In genomic region chr16:4661661-4662060, GRCh38 we compare ENCODE assay signal across 14 cellular contexts. TPM values are rescaled to one million over a fixed set of nuclear protein-coding genes. Genes with fewer than 3 reads are reported as not detected.
A peak's percentile ranks its signal among the peaks of the same experiment; 100 is the strongest.
DNase-seq lines count a peak whose midpoint lies in the region; ATAC-seq and TF ChIP-seq lines count a peak whose summit lies in the region.
"Had no signal": no experiment of that assay in that cellular context is flagged by ENCODE, and none has a peak within 500 bp of the region (broad histone marks: within the 10 kb centered on the region; RNA-seq: fewer than 3 reads in every experiment).

No MANE protein-coding gene starts in this region.

- no peak overlapping the region for H3K4me3 Mint-ChIP-seq in activated CD4-positive, alpha-beta T cell treated with anti-CD3 and anti-CD28 coated beads, Interleukin-2, amount 10 ng/mL, durations not matched to agents 24 days and 14 days
- H3K4me3 Mint-ChIP-seq in chondrocyte (ENCODE audit: unreplicated experiment), result no peak overlapping the region
- no peak overlapping the region for H3K4me3 Mint-ChIP-seq in stimulated activated effector memory CD8-positive, alpha-beta T cell treated with anti-CD3 and anti-CD28 coated beads, Interleukin-12 subunit alpha, Interleukin-12 subunit beta, amount 100 ng/mL, for 72 hours

- H3K4me1 ChIP-seq in GM23248 (ENCODE audit: insufficient read depth) (no peaks in the 10 kb centered on the region), heart right ventricle (peaks cover 6 to 52% (median 24%) of the 10 kb centered on the region in 9 donors)

- H3K27me3 ChIP-seq in GM23248 (replicated peaks; ENCODE audit: insufficient read depth) (no peaks in the 10 kb centered on the region), heart right ventricle (no peaks in the 10 kb centered on the region)

- H3K4me3 ChIP-seq in GM23248 (no peak overlapping the region), heart right ventricle (no peak overlapping the region)
- H3K4me3 ChIP-seq: skin epidermis had no signal

- no peaks in the 10 kb centered on the region; the same call in 1 of the 2 replicates for H3K36me3 ChIP-seq in GM23248 (ENCODE audit: low read depth)
- H3K36me3 ChIP-seq in heart right ventricle, result peaks cover 0 to 77% (median 13%) of the 10 kb centered on the region in 9 donors

- peak overlapping the region; percentile 53 for H3K27ac Mint-ChIP-seq in activated CD4-positive, alpha-beta T cell treated with anti-CD3 and anti-CD28 coated beads, Interleukin-2, amount 10 ng/mL, durations not matched to agents 24 days and 14 days
- peak overlapping the region; percentile 12 for H3K27ac Mint-ChIP-seq in chondrocyte (ENCODE audit: unreplicated experiment)
- H3K27ac Mint-ChIP-seq in stimulated activated effector memory CD8-positive, alpha-beta T cell treated with anti-CD3 and anti-CD28 coated beads, Interleukin-12 subunit alpha, Interleukin-12 subunit beta, amount 100 ng/mL, for 72 hours, result peak overlapping the region; percentile 90

- H3K27ac ChIP-seq in GM23248 (no peak overlapping the region), heart right ventricle (no peak overlapping the region)
- H3K27ac ChIP-seq: epithelial cell of prostate had no signal

- no peaks in the 10 kb centered on the region for H4K20me1 ChIP-seq in GM23248 (ENCODE audit: insufficient read depth)

- H3K79me2 ChIP-seq in GM23248 (ENCODE audit: insufficient read depth), result peaks cover 28% of the 10 kb centered on the region

- no peak for ATAC-seq in stimulated activated effector memory CD8-positive, alpha-beta T cell treated with anti-CD3 and anti-CD28 coated beads, Interleukin-12 subunit alpha, Interleukin-12 subunit beta, amount 100 ng/mL, for 72 hours
- ATAC-seq in GM21447 (IDR thresholded peaks at IDR 0.05; ENCODE audit: unreplicated experiment) (no peak), heart right ventricle (no peak)

- in situ Hi-C loops in GM23248 (cut with MboI), result no loop called here

- H2AFZ ChIP-seq in GM23248, result no peak overlapping the region

- no peaks in the 10 kb centered on the region for H3K9me2 ChIP-seq in GM23248 (ENCODE audit: insufficient read depth)

- H3K9me3 ChIP-seq in GM23248 (ENCODE audit: low read depth) (no peaks in the 10 kb centered on the region), heart right ventricle (no peaks in the 10 kb centered on the region)

- no peaks in the 10 kb centered on the region for H3F3A ChIP-seq in GM23248 (ENCODE audit: insufficient read depth)

- H3K4me1 Mint-ChIP-seq in activated CD4-positive, alpha-beta T cell treated with anti-CD3 and anti-CD28 coated beads, Interleukin-2, amount 10 ng/mL, durations not matched to agents 24 days and 14 days, result peaks cover 47% of the 10 kb centered on the region
- H3K4me1 Mint-ChIP-seq in chondrocyte (ENCODE audit: low read depth), result peaks cover 18% of the 10 kb centered on the region
- peaks cover 45% of the 10 kb centered on the region for H3K4me1 Mint-ChIP-seq in stimulated activated effector memory CD8-positive, alpha-beta T cell treated with anti-CD3 and anti-CD28 coated beads, Interleukin-12 subunit alpha, Interleukin-12 subunit beta, amount 100 ng/mL, for 72 hours

- DNase-seq in activated CD4-positive, alpha-beta T cell treated with anti-CD3 and anti-CD28 coated beads, Interleukin-2, amount 10 ng/mL, durations not matched to agents 24 days and 14 days, result no peak
- no peak for DNase-seq in activated CD4-positive, alpha-beta T cell treated with anti-CD3 and anti-CD28 coated beads, Interleukin-2, amount 50 U/mL, for 4 hours
- DNase-seq in NCI-H2196 (lab: John Stamatoyannopoulos, UW; ENCODE audit: unreplicated experiment) (peak; percentile 90), chondrocyte (ENCODE audit: low spot score) (no peak), GM23248 (no peak), heart right ventricle (no peak)
- no peak for DNase-seq in stimulated activated effector memory CD8-positive, alpha-beta T cell treated with anti-CD3 and anti-CD28 coated beads, Interleukin-12 subunit alpha, Interleukin-12 subunit beta, amount 100 ng/mL, for 72 hours (ENCODE audit: low spot score in 2 of 2)
- DNase-seq: activated CD4-positive, alpha-beta T cell treated with anti-CD3 and anti-CD28 coated beads, Interleukin-2, amount 50 U/mL, for 1 hour; GDM1; IMR-90; NCI-H510A treated with DMSO at 0.1 percent for 48 hours had no signal

- no peak for TF ChIP-seq CTCF in chondrocyte (IDR thresholded peaks at IDR 0.05)
- no peak for TF ChIP-seq CTCF in heart right ventricle (IDR thresholded peaks at IDR 0.05)

- 78 to 91% methylated on average over 11 of the region's 11 CpGs for WGBS in GM23248 (ENCODE audit: low coverage in 1 of 2, low lambda C conversion rate in 2 of 2, missing lambda C conversion rate in 2 of 2), 2 experiments
- 75 to 78% methylated on average over 11 of the region's 11 CpGs for WGBS in heart right ventricle, 2 donors

- peaks cover 28% of the 10 kb centered on the region for H3K36me3 Mint-ChIP-seq in activated CD4-positive, alpha-beta T cell treated with anti-CD3 and anti-CD28 coated beads, Interleukin-2, amount 10 ng/mL, durations not matched to agents 24 days and 14 days (ENCODE audit: low read depth)
- H3K36me3 Mint-ChIP-seq in chondrocyte (ENCODE audit: low read depth), result peaks cover 12% of the 10 kb centered on the region
- peaks cover 81% of the 10 kb centered on the region for H3K36me3 Mint-ChIP-seq in stimulated activated effector memory CD8-positive, alpha-beta T cell treated with anti-CD3 and anti-CD28 coated beads, Interleukin-12 subunit alpha, Interleukin-12 subunit beta, amount 100 ng/mL, for 72 hours

- H3K9ac ChIP-seq in GM23248, result no peak overlapping the region

- intact Hi-C loops in activated CD4-positive, alpha-beta T cell treated with anti-CD3 and anti-CD28 coated beads, Interleukin-2, amount 10 ng/mL, durations not matched to agents 24 days and 14 days (cut with micrococcal nuclease), result loop anchor here (2.0 to 10.0 kb wide), 2 partner anchors 15 to 103 kb away; partner anchors contain the start of gene ZNF500
- intact Hi-C loops in heart right ventricle (cut with DNase I), result no loop called here

- H3K9me3 Mint-ChIP-seq in activated CD4-positive, alpha-beta T cell treated with anti-CD3 and anti-CD28 coated beads, Interleukin-2, amount 10 ng/mL, durations not matched to agents 24 days and 14 days, result no peaks in the 10 kb centered on the region
- no peaks in the 10 kb centered on the region for H3K9me3 Mint-ChIP-seq in chondrocyte (ENCODE audit: low read depth)
- H3K9me3 Mint-ChIP-seq in stimulated activated effector memory CD8-positive, alpha-beta T cell treated with anti-CD3 and anti-CD28 coated beads, Interleukin-12 subunit alpha, Interleukin-12 subunit beta, amount 100 ng/mL, for 72 hours, result no peaks in the 10 kb centered on the region

- no peaks in the 10 kb centered on the region for H3K27me3 Mint-ChIP-seq in activated CD4-positive, alpha-beta T cell treated with anti-CD3 and anti-CD28 coated beads, Interleukin-2, amount 10 ng/mL, durations not matched to agents 24 days and 14 days
- no peaks in the 10 kb centered on the region for H3K27me3 Mint-ChIP-seq in chondrocyte (ENCODE audit: low read depth)

- no peak overlapping the region for H3K4me2 ChIP-seq in GM23248 (ENCODE audit: unreplicated experiment)

RNA-seq across cellular contexts. Expression of gene NUDT16L1, which starts 31.7 kb away (rescaled TPM):
- total RNA-seq in activated CD4-positive, alpha-beta T cell treated with anti-CD3 and anti-CD28 coated beads, Interleukin-2, amount 10 ng/mL, durations not matched to agents 24 days and 14 days, result 35.4 and 36.1 TPM in 2 replicates
- total RNA-seq in chondrocyte, result 20.4 to 27.4 TPM (median 22.9 TPM) in 3 replicates
- 34.8 and 43.6 TPM in 2 replicates for total RNA-seq in GM23248 (2014; rRNA removed; shearing (Covaris generic))
- polyA plus RNA-seq in GM23248 (2016; fragmentation: Nextera tagmentation; extraction: Ambion mirVana), result 42.9 and 43.6 TPM in 2 replicates
- 10 to 100 TPM; 34.1 to 65.7 (median 49.6) TPM for total RNA-seq in heart right ventricle
- 10 to 100 TPM; 25.4 to 48.8 TPM for polyA plus RNA-seq in heart right ventricle

RNA-seq across cellular contexts. Expression of gene MGRN1, which starts 37.0 kb away (rescaled TPM):
- total RNA-seq in activated CD4-positive, alpha-beta T cell treated with anti-CD3 and anti-CD28 coated beads, Interleukin-2, amount 10 ng/mL, durations not matched to agents 24 days and 14 days, result 103 and 108 TPM in 2 replicates
- total RNA-seq in chondrocyte, result 81.9 to 88.4 TPM (median 83.4 TPM) in 3 replicates
- total RNA-seq in GM23248 (2014; rRNA removed; shearing (Covaris generic)), result 26.4 and 30.2 TPM in 2 replicates
- 13.1 and 14.0 TPM in 2 replicates for polyA plus RNA-seq in GM23248 (2016; fragmentation: Nextera tagmentation; extraction: Ambion mirVana)
- total RNA-seq in heart right ventricle, result 10 to 100 TPM; 32.2 to 73.5 (median 42.9) TPM
- polyA plus RNA-seq in heart right ventricle, result 10 to 100 TPM; 19.2 to 20.3 TPM

RNA-seq across cellular contexts. Expression of gene UBALD1, which starts 47.0 kb away (rescaled TPM):
- 17.2 and 20.5 TPM in 2 replicates for total RNA-seq in activated CD4-positive, alpha-beta T cell treated with anti-CD3 and anti-CD28 coated beads, Interleukin-2, amount 10 ng/mL, durations not matched to agents 24 days and 14 days
- total RNA-seq in chondrocyte (22.9 to 36.6 TPM (median 23.6 TPM) in 3 replicates), heart right ventricle (10 to 100 TPM; 14.7 to 34.4 (median 20.4) TPM)
- total RNA-seq in GM23248 (2014; rRNA removed; shearing (Covaris generic)), result 9.9 and 17.4 TPM in 2 replicates
- polyA plus RNA-seq in GM23248 (2016; fragmentation: Nextera tagmentation; extraction: Ambion mirVana) (10.3 and 11.5 TPM in 2 replicates), heart right ventricle (10 to 100 TPM; 19.4 to 39.4 TPM)

Comparison
In these comparisons a context has a peak if more than half of its experiments do, and no peak if none do; other contexts are left out.
1. H3K27ac Mint-ChIP-seq: peak in every context shown above with its lines; median percentile 90 in stimulated activated effector memory CD8-positive, alpha-beta T cell treated with anti-CD3 and anti-CD28 coated beads, Interleukin-12 subunit alpha, Interleukin-12 subunit beta, amount 100 ng/mL, for 72 hours; 53 in activated CD4-positive, alpha-beta T cell treated with anti-CD3 and anti-CD28 coated beads, Interleukin-2, amount 10 ng/mL, durations not matched to agents 24 days and 14 days; 12 in chondrocyte.